23 cellular contexts compared by ENCODE assay signal in the genomic region with DNA sequence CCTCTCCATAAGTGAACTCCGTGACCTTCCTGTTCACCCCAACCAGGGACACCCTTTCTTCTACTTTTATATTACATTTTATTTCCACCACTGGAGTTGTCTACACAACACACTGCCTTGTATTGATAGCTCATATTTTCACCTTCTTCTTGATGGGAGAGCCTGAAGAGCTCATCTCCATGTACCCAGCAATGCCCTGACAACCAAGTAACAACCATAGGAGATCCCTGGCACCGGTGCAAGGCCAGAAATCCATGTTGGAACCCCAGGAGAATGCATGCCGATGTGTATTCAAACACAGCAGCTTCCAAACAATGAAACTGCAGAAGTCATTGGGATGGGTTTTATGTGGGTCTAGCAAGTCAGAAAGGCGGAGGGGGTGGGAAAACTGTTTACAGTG.
"Had no signal": no experiment of that assay in that cellular context is flagged by ENCODE, and none has a peak within 500 bp of the region (broad histone marks: within the 10 kb centered on the region; RNA-seq: fewer than 3 reads in every experiment).

No MANE protein-coding gene starts in this region.

- H3K9me3 Mint-ChIP-seq: endodermal cell; naive thymus-derived CD8-positive, alpha-beta T cell; neural progenitor cell had no signal

- H3K27ac ChIP-seq: foreskin keratinocyte, hepatocyte, neural progenitor cell, parathyroid adenoma, prostate gland, spleen, stomach, thoracic aorta, transverse colon had no signal

- H3K9me3 ChIP-seq: prostate gland, spleen, stomach, thoracic aorta, transverse colon had no signal

- H3K36me3 Mint-ChIP-seq: neural progenitor cell had no signal

- H3K36me3 ChIP-seq: neural progenitor cell, transverse colon had no signal

- H3K4me3 Mint-ChIP-seq: endodermal cell; naive thymus-derived CD8-positive, alpha-beta T cell; neural progenitor cell had no signal

- H3K4me1 ChIP-seq: foreskin keratinocyte, neural progenitor cell, prostate gland had no signal

- DNase-seq: central memory CD4-positive, alpha-beta T cell; dermis blood vessel endothelial cell; endodermal cell; erythroblast; foreskin keratinocyte; head of caudate nucleus; mammary epithelial cell; naive thymus-derived CD8-positive, alpha-beta T cell; nucleus accumbens; spleen; stimulated activated CD4-positive, alpha-beta T cell treated with anti-CD3 and anti-CD28 coated beads, Interleukin-15, amount 100 ng/mL, for 24 hours; stimulated activated CD4-positive, alpha-beta T cell treated with anti-CD3 and anti-CD28 coated beads, Interleukin-1b, Interleukin-23, amount 100 ng/mL, for 48 hours; stimulated activated CD4-positive, alpha-beta T cell treated with anti-CD3 and anti-CD28 coated beads, Interleukin-4, amount 100 ng/mL, for 24 hours; stimulated activated naive CD4-positive, alpha-beta T cell; stomach; substantia nigra; transverse colon had no signal

- H3K27ac Mint-ChIP-seq: endodermal cell; naive thymus-derived CD8-positive, alpha-beta T cell; neural progenitor cell had no signal

- ATAC-seq: naive thymus-derived CD8-positive, alpha-beta T cell; sciatic nerve had no signal

- H3K4me1 Mint-ChIP-seq: neural progenitor cell had no signal

- H3K27me3 ChIP-seq: hepatocyte, neural progenitor cell, spleen, stomach, transverse colon had no signal

- H3K4me3 ChIP-seq: hepatocyte, neural progenitor cell, prostate gland, spleen, stomach, thoracic aorta, transverse colon had no signal
